Comparison of ENCODE assay signal across 8 cellular contexts in the genomic region with DNA sequence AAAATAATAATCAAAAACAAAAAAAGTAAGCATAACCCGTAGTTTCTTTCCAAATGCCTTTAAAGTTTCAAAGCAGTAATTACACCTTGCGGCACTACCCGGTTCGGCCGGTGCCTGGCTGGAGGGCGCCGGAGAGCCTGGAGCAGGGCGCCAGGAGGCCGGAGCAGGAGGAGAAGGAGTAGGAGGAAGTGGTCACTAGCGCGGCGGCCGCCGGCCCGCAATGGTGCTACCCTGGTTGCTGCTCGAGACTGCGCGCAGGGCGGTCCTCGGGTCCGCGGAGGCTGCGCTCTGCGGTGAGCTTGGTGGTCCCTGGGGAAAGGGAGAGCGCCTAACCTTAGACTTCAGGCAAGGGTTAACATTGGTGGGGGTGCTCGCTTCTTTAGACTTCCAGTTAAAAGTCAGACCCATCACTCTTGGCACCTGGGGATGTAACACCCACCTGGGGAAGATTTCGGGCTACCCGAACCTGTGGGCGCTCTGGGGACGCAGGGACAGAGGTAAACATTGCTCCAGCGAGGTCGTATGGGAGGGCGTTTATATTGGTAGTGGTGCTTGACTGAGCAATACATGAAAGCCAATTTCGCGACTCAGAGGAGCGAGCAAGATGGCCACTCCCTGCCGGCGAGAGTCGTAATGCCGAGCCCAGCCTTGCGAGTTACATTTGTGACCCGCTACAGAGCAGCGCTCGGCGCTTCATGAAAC. TPM values are rescaled to one million over a fixed set of nuclear protein-coding genes. Genes with fewer than 3 reads are reported as not detected.
DNase-seq lines count a peak whose midpoint lies in the region; ATAC-seq and TF ChIP-seq lines count a peak whose summit lies in the region.

No MANE protein-coding gene starts in this region.

- H3K4me3 ChIP-seq in urinary bladder (ENCODE audit: low read depth, low read length) = peak overlapping the region; percentile 77

- DNase-seq in GM13977 (ENCODE audit: low spot score) = peak; percentile 83
- peak; percentile 60 for DNase-seq in NCI-H1436 (lab: John Stamatoyannopoulos, UW)
- DNase-seq in T follicular helper cell (ENCODE audit: low read depth) = peak; percentile 48
- peak; percentile 94 for DNase-seq in cardiac septum (ENCODE audit: low spot score)
- DNase-seq in posterior cingulate gyrus = peak; percentile 67 to 97 (median 82)

- in situ Hi-C loops in GM13977 (cut with MboI; ENCODE audit: low pct_unique_long_range_greater_than_20kb, low sequenced_read_pairs, unreplicated experiment) = no loop called here

- WGBS in adipose tissue, 3 donors = 0 to 1% (median 0%) methylated on average over 45 of the region's 45 CpGs
- under 1% methylated on average over 45 of the region's 45 CpGs for WGBS in urinary bladder

- H3K27ac ChIP-seq in adipose tissue (ENCODE audit: low read depth, low read length) = peak overlapping the region; percentile 47
- H3K27ac ChIP-seq in urinary bladder (ENCODE audit: low read depth) = peak overlapping the region; percentile 98

- peak; percentile 99 for ATAC-seq in HG02840 (IDR thresholded peaks at IDR 0.05; ENCODE audit: low FRiP score, unreplicated experiment)

- H3K4me1 ChIP-seq in urinary bladder (ENCODE audit: insufficient read depth) = no peaks in the 10 kb centered on the region

- TF ChIP-seq CTCF in GM13977 (IDR thresholded peaks at IDR 0.05; ENCODE audit: extremely low read depth, insufficient read depth, missing control alignments) = peak; percentile 77

- intact Hi-C loops in cardiac septum (cut with DNase I) (loop anchor here (1.0 kb wide), 1 partner anchor 47 kb away; a partner anchor contains a TSS), posterior cingulate gyrus (cut with DNase I) (loop anchor here (2.0 kb wide), 1 partner anchor 48 kb away; a partner anchor contains a TSS)

- no peaks in the 10 kb centered on the region for H3K36me3 ChIP-seq in urinary bladder (ENCODE audit: insufficient read depth)

RNA-seq across cellular contexts. Expression of a gene that starts 5.8 kb away (rescaled TPM):
- 1 to 10 TPM; 1.8 to 3.7 (median 3.3) TPM for polyA plus RNA-seq in adipose tissue
- 11.7 TPM for total RNA-seq in cardiac septum
- total RNA-seq in urinary bladder = 38.7 TPM
- polyA plus RNA-seq in urinary bladder = 5.3 TPM

RNA-seq across cellular contexts. Expression of a gene that starts 47.5 kb away (rescaled TPM):
- polyA plus RNA-seq in adipose tissue = 10 to 100 TPM; 25.2 to 41.7 (median 32.6) TPM
- 26.5 TPM for total RNA-seq in cardiac septum
- 106 TPM for total RNA-seq in urinary bladder
- polyA plus RNA-seq in urinary bladder = 22.7 TPM

Comparison
In these comparisons a context has a peak if more than half of its experiments do, and no peak if none do; other contexts are left out.
1. Peak in every context shown above with its lines: DNase-seq, ATAC-seq, H3K4me3 ChIP-seq and H3K27ac ChIP-seq.